Comparison of ENCODE assay signal across 8 cellular contexts in the genomic region with DNA sequence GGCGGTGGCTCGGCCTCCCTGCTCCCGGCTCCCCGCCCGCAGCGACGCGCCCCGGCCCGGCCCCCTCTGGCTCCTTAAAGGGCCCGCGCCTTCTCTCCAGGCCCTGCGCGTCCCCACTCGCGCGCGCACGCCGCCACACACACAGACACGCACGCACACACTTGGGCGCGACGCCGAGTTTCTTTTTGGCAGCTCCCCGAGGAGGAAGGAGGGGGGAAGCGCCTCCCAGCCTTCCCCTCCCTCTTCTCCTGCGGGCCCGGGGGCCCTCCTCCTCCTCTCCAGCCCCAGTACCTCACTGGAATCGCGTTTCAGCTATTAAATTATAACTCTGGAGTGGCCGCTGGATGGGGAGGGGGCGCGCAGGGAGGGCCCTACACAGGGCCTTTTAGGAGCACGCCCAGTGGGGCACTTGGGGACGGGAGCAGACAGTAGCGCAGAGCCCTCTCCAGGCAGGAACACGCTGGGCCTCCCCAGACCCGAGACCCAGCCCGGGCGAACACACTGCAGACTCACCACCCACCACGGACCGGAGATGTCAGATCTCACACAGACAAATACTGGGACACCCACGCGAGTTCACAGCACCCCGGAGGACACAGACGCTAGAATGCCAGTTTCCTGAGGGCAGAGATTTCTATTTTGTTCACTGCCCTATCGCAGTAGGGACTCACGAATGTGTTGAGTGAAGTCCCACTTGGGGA. TPM values are rescaled to one million over a fixed set of nuclear protein-coding genes. Genes with fewer than 3 reads are reported as not detected.
A peak's percentile ranks its signal among the peaks of the same experiment; 100 is the strongest.
DNase-seq lines count a peak whose midpoint lies in the region; ATAC-seq, FAIRE-seq and TF ChIP-seq lines count a peak whose summit lies in the region.

No MANE protein-coding gene starts in this region.

- no peaks in the 10 kb centered on the region for H3K36me3 Mint-ChIP-seq in activated naive CD8-positive, alpha-beta T cell treated with anti-CD3 and anti-CD28 coated beads, Interleukin-2, amount 10 ng/mL, durations not matched to agents 7 days and 5 days

- ATAC-seq in activated naive CD8-positive, alpha-beta T cell treated with anti-CD3 and anti-CD28 coated beads, Interleukin-2, amount 10 ng/mL, durations not matched to agents 7 days and 5 days (ENCODE audit: low read depth) = peak; percentile 74
- ATAC-seq in Right ventricle myocardium inferior (peak; percentile 89), pancreas (peak; percentile 78 to 86 (median 84))

- intact Hi-C loops in Right ventricle myocardium inferior (cut with DNase I) = loop anchor here (2.0 to 5.0 kb wide), 6 partner anchors 59 to 186 kb away; no protein-coding TSS in a partner anchor
- intact Hi-C loops in pancreas (cut with DNase I) = no loop called here
- intact Hi-C loops in thyroid gland (cut with DNase I) = loop anchor here (5.0 kb wide), 2 partner anchors 46 to 199 kb away; no protein-coding TSS in a partner anchor

- H3K4me1 Mint-ChIP-seq in activated naive CD8-positive, alpha-beta T cell treated with anti-CD3 and anti-CD28 coated beads, Interleukin-2, amount 10 ng/mL, durations not matched to agents 7 days and 5 days = peaks cover 8% of the 10 kb centered on the region

- TF ChIP-seq CTCF in HEK293 (tag by site-specific recombination; IDR thresholded peaks at IDR 0.05) (peak; percentile 44; the same call in 1 of the 2 replicates), pancreas (IDR thresholded peaks at IDR 0.05) (no peak), thyroid gland (IDR thresholded peaks at IDR 0.05) (no peak)

- H3K9me3 Mint-ChIP-seq in activated naive CD8-positive, alpha-beta T cell treated with anti-CD3 and anti-CD28 coated beads, Interleukin-2, amount 10 ng/mL, durations not matched to agents 7 days and 5 days = no peaks in the 10 kb centered on the region

- CTCF ChIA-PET in HEK293 (lab: Yijun Ruan, JAX) = interaction anchor here (0.6 to 1.3 kb wide), 2 partner anchors 16 to 199 kb away, joined by 3 to 4 read pairs; no protein-coding TSS in a partner anchor

- no peaks in the 10 kb centered on the region for H3K27me3 ChIP-seq in pancreas
- H3K27me3 ChIP-seq in thyroid gland = no peaks in the 10 kb centered on the region

- H3K27ac ChIP-seq in HEK293 (ENCODE audit: extremely low read depth, low read depth, low read length) = peak overlapping the region; percentile 81
- H3K27ac ChIP-seq in pancreas = peak overlapping the region in 3 of 4 donors; percentile 53 to 72 (median 69)
- peak overlapping the region; percentile 64 to 89 (median 79) for H3K27ac ChIP-seq in thyroid gland

- H3K4me1 ChIP-seq in HEK293 (ENCODE audit: control insufficient read depth, insufficient read depth, low read length) = peaks cover 5% of the 10 kb centered on the region
- peaks cover 3 to 10% (median 7%) of the 10 kb centered on the region in 3 donors for H3K4me1 ChIP-seq in pancreas
- peaks cover 39 to 42% of the 10 kb centered on the region in 2 donors for H3K4me1 ChIP-seq in thyroid gland

- TF ChIP-seq POLR2A in thyroid gland (IDR thresholded peaks at IDR 0.05) = no peak

- H3K36me3 ChIP-seq in HEK293 (ENCODE audit: control insufficient read depth in 2 of 2, insufficient read depth in 1 of 2, low read length in 2 of 2) = no peaks in the 10 kb centered on the region
- no peaks in the 10 kb centered on the region for H3K36me3 ChIP-seq in pancreas
- no peaks in the 10 kb centered on the region for H3K36me3 ChIP-seq in thyroid gland

- POLR2A ChIA-PET in HEK293 (lab: Yijun Ruan, JAX) = interaction anchor here (2.0 to 3.0 kb wide), 2 partner anchors 16 to 50 kb away, joined by 7 to 10 read pairs; no protein-coding TSS in a partner anchor
- POLR2A ChIA-PET in activated naive CD8-positive, alpha-beta T cell treated with anti-CD3 and anti-CD28 coated beads, Interleukin-2, amount 10 ng/mL, durations not matched to agents 7 days and 5 days (lab: Charles Lee) = interaction anchor here (1.4 kb wide), 1 partner anchor 126 kb away, joined by 3 read pairs; no protein-coding TSS in a partner anchor

- whole genome bisulfite sequencing in pancreas, 2 donors = 5 to 6% methylated on average over 42 to 50 of the region's 50 CpGs
- WGBS in thyroid gland, 2 donors = 3 to 50% methylated on average over 2 to 16 of the region's 50 CpGs

- peak overlapping the region; percentile 44 for H3K4me3 ChIP-seq in HEK293 (ENCODE audit: low read depth, low read length)
- peak overlapping the region; percentile 13 to 97 (median 60) for H3K4me3 ChIP-seq in pancreas
- H3K4me3 ChIP-seq in thyroid gland (replicated peaks in 1 of 3) = peak overlapping the region in 1 of 3 donors; percentile 28

- H3K27me3 Mint-ChIP-seq in activated naive CD8-positive, alpha-beta T cell treated with anti-CD3 and anti-CD28 coated beads, Interleukin-2, amount 10 ng/mL, durations not matched to agents 7 days and 5 days = peaks cover 2% of the 10 kb centered on the region

- peak overlapping the region; percentile 80 for H3K4me3 Mint-ChIP-seq in activated naive CD8-positive, alpha-beta T cell treated with anti-CD3 and anti-CD28 coated beads, Interleukin-2, amount 10 ng/mL, durations not matched to agents 7 days and 5 days

- FAIRE-seq in pancreas (lab: Jason Lieb, UNC) = no peak

- DNase-seq in GDM1 (lab: John Stamatoyannopoulos, UW) = peak; percentile 96
- DNase-seq in NAMALWA (ENCODE audit: low spot score) = peak; percentile 62
- DNase-seq in SKM-1 treated with dmso at 0.1 percent for 144 hours (lab: John Stamatoyannopoulos, UW; ENCODE audit: unreplicated experiment) = peak; percentile 50
- DNase-seq in activated naive CD8-positive, alpha-beta T cell treated with anti-CD3 and anti-CD28 coated beads, Interleukin-2, amount 10 ng/mL, durations not matched to agents 7 days and 5 days = peak; percentile 86
- DNase-seq in Right ventricle myocardium inferior (ENCODE audit: missing footprints) = peak; percentile 99
- DNase-seq in pancreas = peak; percentile 85 to 94 (median 90)
- peak; percentile 95 for DNase-seq in thyroid gland

- H3K27ac Mint-ChIP-seq in activated naive CD8-positive, alpha-beta T cell treated with anti-CD3 and anti-CD28 coated beads, Interleukin-2, amount 10 ng/mL, durations not matched to agents 7 days and 5 days = peak overlapping the region; percentile 70

- no peaks in the 10 kb centered on the region for H3K9me3 ChIP-seq in HEK293 (ENCODE audit: control insufficient read depth, insufficient read depth, low read depth, low read length)
- no peaks in the 10 kb centered on the region for H3K9me3 ChIP-seq in pancreas
- no peaks in the 10 kb centered on the region for H3K9me3 ChIP-seq in thyroid gland

TF ChIP-seq in HEK293, 187 proteins besides CTCF, POLR2A, EP300 and RAD21 (continues in another document):
- no peak for TF ChIP-seq ZNF776 (tag by site-specific recombination; IDR thresholded peaks at IDR 0.05; ENCODE audit: borderline replicate concordance)
- no peak for TF ChIP-seq ZNF658 (tag by site-specific recombination; IDR thresholded peaks at IDR 0.05)
- TF ChIP-seq KLF1 (tag by site-specific recombination; IDR thresholded peaks at IDR 0.05) = peak; percentile 44; the same call in 1 of the 2 replicates
- TF ChIP-seq, protein P1, sequence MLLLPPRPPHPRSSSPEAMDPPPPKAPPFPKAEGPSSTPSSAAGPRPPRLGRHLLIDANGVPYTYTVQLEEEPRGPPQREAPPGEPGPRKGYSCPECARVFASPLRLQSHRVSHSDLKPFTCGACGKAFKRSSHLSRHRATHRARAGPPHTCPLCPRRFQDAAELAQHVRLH (tag by site-specific recombination; IDR thresholded peaks at IDR 0.05) = no peak
- TF ChIP-seq EGR2 (tag by site-specific recombination; IDR thresholded peaks at IDR 0.05; ENCODE audit: low read depth) = 0 out of 2 replicates have a peak, but pooled peaks have one; percentile 5
- no peak for TF ChIP-seq ZNF830 (tag by site-specific recombination; IDR thresholded peaks at IDR 0.05; ENCODE audit: low read depth)
- no peak for TF ChIP-seq ZNF558 (tag by site-specific recombination; IDR thresholded peaks at IDR 0.05)
- TF ChIP-seq BCL11B (tag by site-specific recombination; IDR thresholded peaks at IDR 0.05; ENCODE audit: low read depth) = no peak
- peak; percentile 46; the same call in 1 of the 2 replicates for TF ChIP-seq PRDM10 (tag by site-specific recombination; IDR thresholded peaks at IDR 0.05)
- TF ChIP-seq ZSCAN30 (tag by site-specific recombination; IDR thresholded peaks at IDR 0.05) = peak; percentile 98
- TF ChIP-seq ZNF48 (tag by site-specific recombination; IDR thresholded peaks at IDR 0.05) = no peak
- TF ChIP-seq HOXD13 (CRISPR knock-in tag; IDR thresholded peaks at IDR 0.05; ENCODE audit: borderline replicate concordance) = no peak
- TF ChIP-seq KLF10 (tag by site-specific recombination; IDR thresholded peaks at IDR 0.05) = peak; percentile 99
- no peak for TF ChIP-seq FEZF1 (tag by site-specific recombination; IDR thresholded peaks at IDR 0.05)

RNA-seq across cellular contexts. Expression of gene NCOR2, which starts 0.4 kb away (rescaled TPM):
- total RNA-seq in activated naive CD8-positive, alpha-beta T cell treated with anti-CD3 and anti-CD28 coated beads, Interleukin-2, amount 10 ng/mL, durations not matched to agents 7 days and 5 days = 100 to 1,000 TPM in 1 of 2 experiments, 10 to 100 TPM in 1; 95.7 to 107 TPM
- total RNA-seq in Right ventricle myocardium inferior = 134 TPM
- total RNA-seq in pancreas = 100 to 1,000 TPM in 3 of 6 donors, 10 to 100 TPM in 3; 97.7 to 148 (median 101) TPM
- 10 to 100 TPM; 49.6 to 91.6 TPM for polyA plus RNA-seq in pancreas
- total RNA-seq in thyroid gland = 100 to 1,000 TPM in 2 of 4 donors, 10 to 100 TPM in 2; 45.3 to 178 (median 99.9) TPM

Comparison
In these comparisons a context has a peak if more than half of its experiments do, and no peak if none do; other contexts are left out.
1. intact Hi-C loops: an anchor here in Right ventricle myocardium inferior (2.0 to 5.0 kb wide) and thyroid gland (5.0 kb wide); none called in pancreas.